Comparison of ENCODE assay signal across 24 cellular contexts in the genomic region with DNA sequence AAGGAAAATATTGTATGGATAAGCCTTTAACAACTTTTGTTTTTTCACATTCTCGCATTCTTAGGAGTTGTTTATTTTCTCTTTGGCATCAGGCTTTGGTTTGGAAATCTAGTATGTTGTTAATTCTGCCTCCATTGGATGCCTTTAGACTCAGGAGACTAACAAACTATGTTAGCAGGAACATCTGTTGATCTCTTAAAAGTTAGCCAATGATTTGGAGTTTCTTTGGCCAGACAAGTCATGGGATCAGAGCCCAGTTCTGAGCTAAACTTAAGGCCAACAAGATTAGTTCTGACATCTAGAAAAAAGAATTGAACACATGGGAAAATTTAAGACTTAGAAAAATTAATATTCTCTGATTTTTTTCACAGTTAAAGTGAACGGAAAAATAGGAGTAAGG. TPM values are rescaled to one million over a fixed set of nuclear protein-coding genes. Genes with fewer than 3 reads are reported as not detected.
DNase-seq lines count a peak whose midpoint lies in the region; ATAC-seq, FAIRE-seq and TF ChIP-seq lines count a peak whose summit lies in the region.
"Had no signal": no experiment of that assay in that cellular context is flagged by ENCODE, and none has a peak within 500 bp of the region (broad histone marks: within the 10 kb centered on the region; RNA-seq: fewer than 3 reads in every experiment).

No MANE protein-coding gene starts in this region.

- no peaks in the 10 kb centered on the region for H3K27me3 ChIP-seq in endodermal cell (ENCODE audit: control insufficient read depth, insufficient read depth, low read length, poor library complexity, severe bottlenecking)

- peak; percentile 80 for ATAC-seq in SK-N-SH treated with all-trans-retinoic acid at 6 μM for 48 hours
- ATAC-seq: A549; effector memory CD8-positive, alpha-beta T cell; naive thymus-derived CD4-positive, alpha-beta T cell; Panc1; stimulated activated naive CD8-positive, alpha-beta T cell treated with anti-CD3 and anti-CD28 coated beads, Interleukin-15, Interleukin-2, amounts not matched to agents 100 U/mL and 50 U/mL, for 24 hours had no signal

- H3K27ac Mint-ChIP-seq in osteocyte (ENCODE audit: unreplicated experiment), result peak overlapping the region; percentile 45
- no peak overlapping the region for H3K27ac Mint-ChIP-seq in endodermal cell
- H3K27ac Mint-ChIP-seq in HFFc6, result no peak overlapping the region
- H3K27ac Mint-ChIP-seq: CD8-positive, alpha-beta memory T cell; effector memory CD8-positive, alpha-beta T cell; immature natural killer cell; naive thymus-derived CD4-positive, alpha-beta T cell had no signal

- no peaks in the 10 kb centered on the region for H3K4me1 ChIP-seq in endodermal cell (ENCODE audit: control insufficient read depth, insufficient read depth, low read length)

- no peak overlapping the region for H3K27ac ChIP-seq in endodermal cell (ENCODE audit: low read depth, low read length)
- H3K27ac ChIP-seq: A549 had no signal

- no peaks in the 10 kb centered on the region for H3K36me3 ChIP-seq in endodermal cell (ENCODE audit: control insufficient read depth, insufficient read depth, low read length)

- H3K4me1 Mint-ChIP-seq in osteocyte (ENCODE audit: unreplicated experiment) (peaks cover 20% of the 10 kb centered on the region), endodermal cell (peaks cover 18% of the 10 kb centered on the region), HFFc6 (ENCODE audit: low read depth) (peaks cover 24% of the 10 kb centered on the region)
- H3K4me1 Mint-ChIP-seq: CD8-positive, alpha-beta memory T cell; immature natural killer cell; naive thymus-derived CD4-positive, alpha-beta T cell had no signal

- H3K9me3 Mint-ChIP-seq in osteocyte (ENCODE audit: unreplicated experiment) (no peaks in the 10 kb centered on the region), endodermal cell (no peaks in the 10 kb centered on the region), HFFc6 (no peaks in the 10 kb centered on the region)
- H3K9me3 Mint-ChIP-seq: CD8-positive, alpha-beta memory T cell; effector memory CD8-positive, alpha-beta T cell; immature natural killer cell; naive thymus-derived CD4-positive, alpha-beta T cell had no signal

- no peak overlapping the region for H3K9ac ChIP-seq in endodermal cell (ENCODE audit: extremely low read depth, low read length, poor library complexity, severe bottlenecking)

- H3K36me3 Mint-ChIP-seq in osteocyte (ENCODE audit: unreplicated experiment) (no peaks in the 10 kb centered on the region), endodermal cell (ENCODE audit: low read depth) (no peaks in the 10 kb centered on the region), HFFc6 (ENCODE audit: low read depth) (no peaks in the 10 kb centered on the region)
- H3K36me3 Mint-ChIP-seq: CD8-positive, alpha-beta memory T cell; immature natural killer cell; naive thymus-derived CD4-positive, alpha-beta T cell had no signal

- FAIRE-seq in RCC 7860 (lab: Jason Lieb, UNC), result no peak
- FAIRE-seq: A549, TTC549 had no signal

- H3K9me3 ChIP-seq in endodermal cell (ENCODE audit: control insufficient read depth, low read length), result no peaks in the 10 kb centered on the region
- H3K9me3 ChIP-seq: A549 had no signal

- H3K4me3 ChIP-seq in endodermal cell (ENCODE audit: low read length), result no peak overlapping the region
- H3K4me3 ChIP-seq: A549 had no signal

- DNase-seq in AG08396 (ENCODE audit: low spot score) (peak; percentile 26), fibroblast of the conjunctiva (ENCODE audit: low read depth) (peak; percentile 90), osteocyte (ENCODE audit: extremely low spot score, unreplicated experiment) (no peak), endodermal cell (no peak), NCI-H2227 treated with DMSO at 0.1 percent for 48 hours (lab: John Stamatoyannopoulos, UW) (no peak), HFFc6 (no peak), RCC 7860 (ENCODE audit: low spot score) (no peak)
- DNase-seq: activated CD4-positive, alpha-beta T cell treated with anti-CD3 and anti-CD28 coated beads for 48 hours; activated CD8-positive, alpha-beta memory T cell treated with anti-CD3 and anti-CD28 coated beads, Interleukin-2, amount 50 U/mL, for 4 hours; activated effector memory CD4-positive, alpha-beta T cell treated with Interleukin-2 at 50 U/mL for 16 hours; CD8-positive, alpha-beta memory T cell; central memory CD4-positive, alpha-beta T cell; DND-41; effector memory CD8-positive, alpha-beta T cell; GOT3; immature natural killer cell; naive thymus-derived CD4-positive, alpha-beta T cell; NCI-H1417 treated with DMSO at 0.1 percent for 48 hours; stimulated activated naive CD8-positive, alpha-beta T cell treated with anti-CD3 and anti-CD28 coated beads, Interleukin-15, Interleukin-2, amounts not matched to agents 100 U/mL and 50 U/mL, for 24 hours; trophoblast cell had no signal

- H3K4me3 Mint-ChIP-seq in osteocyte (ENCODE audit: unreplicated experiment) (no peak overlapping the region), endodermal cell (no peak overlapping the region), HFFc6 (no peak overlapping the region)
- H3K4me3 Mint-ChIP-seq: CD8-positive, alpha-beta memory T cell; effector memory CD8-positive, alpha-beta T cell; immature natural killer cell; naive thymus-derived CD4-positive, alpha-beta T cell had no signal

- WGBS in endodermal cell (ENCODE audit: insufficient coverage in 1 of 2, insufficient read length in 1 of 2), 2 experiments, result 98 to 100% methylated on average over 1 to 2 of the region's 2 CpGs

- no peaks in the 10 kb centered on the region for H3K27me3 Mint-ChIP-seq in osteocyte (ENCODE audit: unreplicated experiment)
- H3K27me3 Mint-ChIP-seq in endodermal cell (ENCODE audit: insufficient read depth), result peaks cover 3% of the 10 kb centered on the region
- peaks cover 4% of the 10 kb centered on the region; the same call in 1 of the 2 replicates for H3K27me3 Mint-ChIP-seq in HFFc6 (ENCODE audit: insufficient read depth)

- no peak for TF ChIP-seq CTCF in osteocyte (IDR thresholded peaks at IDR 0.05)
- TF ChIP-seq CTCF in endodermal cell (conservative IDR thresholded peaks at IDR 0.05), result no peak
- TF ChIP-seq CTCF in HFFc6 (IDR thresholded peaks at IDR 0.05), result no peak

TF ChIP-seq in SK-N-SH treated with all-trans-retinoic acid at 6 μM for 48 hours, 23 proteins besides CTCF, POLR2A, EP300 and RAD21:
- no peak for TF ChIP-seq TOX (CRISPR knock-in tag; IDR thresholded peaks at IDR 0.05; ENCODE audit: borderline replicate concordance)
- TF ChIP-seq PPARA (CRISPR knock-in tag; IDR thresholded peaks at IDR 0.05; ENCODE audit: borderline replicate concordance), result no peak
- TF ChIP-seq, protein P1, sequence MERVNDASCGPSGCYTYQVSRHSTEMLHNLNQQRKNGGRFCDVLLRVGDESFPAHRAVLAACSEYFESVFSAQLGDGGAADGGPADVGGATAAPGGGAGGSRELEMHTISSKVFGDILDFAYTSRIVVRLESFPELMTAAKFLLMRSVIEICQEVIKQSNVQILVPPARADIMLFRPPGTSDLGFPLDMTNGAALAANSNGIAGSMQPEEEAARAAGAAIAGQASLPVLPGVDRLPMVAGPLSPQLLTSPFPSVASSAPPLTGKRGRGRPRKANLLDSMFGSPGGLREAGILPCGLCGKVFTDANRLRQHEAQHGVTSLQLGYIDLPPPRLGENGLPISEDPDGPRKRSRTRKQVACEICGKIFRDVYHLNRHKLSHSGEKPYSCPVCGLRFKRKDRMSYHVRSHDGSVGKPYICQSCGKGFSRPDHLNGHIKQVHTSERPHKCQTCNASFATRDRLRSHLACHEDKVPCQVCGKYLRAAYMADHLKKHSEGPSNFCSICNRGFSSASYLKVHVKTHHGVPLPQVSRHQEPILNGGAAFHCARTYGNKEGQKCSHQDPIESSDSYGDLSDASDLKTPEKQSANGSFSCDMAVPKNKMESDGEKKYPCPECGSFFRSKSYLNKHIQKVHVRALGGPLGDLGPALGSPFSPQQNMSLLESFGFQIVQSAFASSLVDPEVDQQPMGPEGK (CRISPR knock-in tag; IDR thresholded peaks at IDR 0.05; ENCODE audit: borderline replicate concordance), result no peak
- TF ChIP-seq ZNF70 (CRISPR knock-in tag; IDR thresholded peaks at IDR 0.05), result no peak
- TF ChIP-seq TCF4 (CRISPR knock-in tag; IDR thresholded peaks at IDR 0.05; ENCODE audit: borderline replicate concordance), result no peak
TF ChIP-seq in SK-N-SH treated with all-trans-retinoic acid at 6 μM for 48 hours: peak in this region for 0.

RNA-seq across cellular contexts. Expression of a gene that starts 35.3 kb away (rescaled TPM):
- total RNA-seq in osteocyte (132 and 136 TPM in 2 replicates), endodermal cell (100 to 1,000 TPM; 188 to 362 TPM)
- polyA plus RNA-seq in endodermal cell (2013, experiment 1 of 2), result 183 TPM
- 196 TPM for polyA plus RNA-seq in endodermal cell (2013, experiment 2 of 2)
- total RNA-seq in HFFc6 (2021; fragmentation: NEBNext Ultra II Directional; extraction: Animal tissue kit (Norgen Biotek cat#: 25700)), result 100 to 1,000 TPM; 179 to 208 (median 193) TPM

RNA-seq across cellular contexts. Expression of a gene that starts 57.7 kb away (rescaled TPM):
- total RNA-seq in osteocyte (303 and 308 TPM in 2 replicates), endodermal cell (1 to 10 TPM; 6.7 to 8.1 TPM)
- 17.2 TPM for polyA plus RNA-seq in endodermal cell (2013, experiment 1 of 2)
- 19.9 TPM for polyA plus RNA-seq in endodermal cell (2013, experiment 2 of 2)
- total RNA-seq in HFFc6 (2021; fragmentation: NEBNext Ultra II Directional; extraction: Animal tissue kit (Norgen Biotek cat#: 25700)), result 10 to 100 TPM; 46.1 to 50.7 (median 46.6) TPM

Comparison
In these comparisons a context has a peak if more than half of its experiments do, and no peak if none do; other contexts are left out.
1. DNase-seq: peak in AG08396 (single experiment) and fibroblast of the conjunctiva (single experiment); none in osteocyte (single experiment), endodermal cell (single experiment), NCI-H2227 treated with DMSO at 0.1 percent for 48 hours (single experiment), HFFc6 (single experiment) and RCC 7860 (single experiment).
2. RNA of a gene that starts 57.7 kb away (total RNA-seq): 303 to 308 TPM in osteocyte and 46.1 to 50.7 TPM in HFFc6; 6.7 to 8.1 TPM in endodermal cell; every median in the first group is over 4 times any median in the second.